In the genomic region with DNA sequence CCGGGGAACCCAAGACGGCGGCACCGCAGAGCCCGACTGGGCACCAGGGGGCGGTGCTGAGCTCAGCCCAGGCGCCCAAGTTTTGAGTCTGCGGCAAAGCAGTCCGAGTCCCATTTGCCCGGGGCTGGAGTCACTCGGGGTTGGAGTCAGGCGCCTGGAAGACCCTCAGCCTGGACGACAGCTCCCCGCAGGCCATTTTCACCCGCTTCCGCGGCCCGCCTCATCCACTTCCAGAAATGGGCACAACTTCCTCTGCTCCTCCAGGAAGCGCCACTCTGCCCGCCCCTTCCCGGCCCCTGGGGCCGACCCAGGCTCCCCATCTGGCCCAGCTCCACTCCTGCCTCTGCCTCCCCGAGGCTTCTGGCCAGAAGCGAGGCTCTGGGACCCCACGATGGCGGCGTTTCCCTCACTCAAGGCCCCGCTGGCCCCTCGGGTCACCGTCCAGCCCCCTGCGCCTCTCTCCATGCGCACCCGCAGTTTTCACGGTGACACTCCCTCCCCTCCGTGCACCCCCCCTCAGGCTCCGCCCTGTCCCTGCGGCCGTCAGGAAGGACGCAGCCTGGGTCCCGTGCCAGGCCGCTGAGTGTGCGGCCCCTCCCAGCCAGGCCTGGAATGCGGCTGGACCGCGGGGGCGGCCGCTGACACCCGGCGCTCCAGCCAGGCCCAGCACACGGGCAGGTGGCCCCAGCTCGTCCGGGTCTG, we compare ENCODE assay signal across 1 cellular context.
A peak's percentile ranks its signal among the peaks of the same experiment; 100 is the strongest.
TF ChIP-seq lines count a peak whose summit lies in the region.

No MANE protein-coding gene starts in this region.

TF ChIP-seq in A549, 52 proteins besides CTCF, POLR2A, EP300 and RAD21 (continued from another document):
- TF ChIP-seq, protein P1, sequence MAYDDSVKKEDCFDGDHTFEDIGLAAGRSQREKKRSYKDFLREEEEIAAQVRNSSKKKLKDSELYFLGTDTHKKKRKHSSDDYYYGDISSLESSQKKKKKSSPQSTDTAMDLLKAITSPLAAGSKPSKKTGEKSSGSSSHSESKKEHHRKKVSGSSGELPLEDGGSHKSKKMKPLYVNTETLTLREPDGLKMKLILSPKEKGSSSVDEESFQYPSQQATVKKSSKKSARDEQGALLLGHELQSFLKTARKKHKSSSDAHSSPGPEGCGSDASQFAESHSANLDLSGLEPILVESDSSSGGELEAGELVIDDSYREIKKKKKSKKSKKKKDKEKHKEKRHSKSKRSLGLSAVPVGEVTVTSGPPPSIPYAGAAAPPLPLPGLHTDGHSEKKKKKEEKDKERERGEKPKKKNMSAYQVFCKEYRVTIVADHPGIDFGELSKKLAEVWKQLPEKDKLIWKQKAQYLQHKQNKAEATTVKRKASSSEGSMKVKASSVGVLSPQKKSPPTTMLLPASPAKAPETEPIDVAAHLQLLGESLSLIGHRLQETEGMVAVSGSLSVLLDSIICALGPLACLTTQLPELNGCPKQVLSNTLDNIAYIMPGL (CRISPR knock-in tag; IDR thresholded peaks at IDR 0.05; ENCODE audit: borderline replicate concordance), result peak; percentile 98
- TF ChIP-seq, protein P2, sequence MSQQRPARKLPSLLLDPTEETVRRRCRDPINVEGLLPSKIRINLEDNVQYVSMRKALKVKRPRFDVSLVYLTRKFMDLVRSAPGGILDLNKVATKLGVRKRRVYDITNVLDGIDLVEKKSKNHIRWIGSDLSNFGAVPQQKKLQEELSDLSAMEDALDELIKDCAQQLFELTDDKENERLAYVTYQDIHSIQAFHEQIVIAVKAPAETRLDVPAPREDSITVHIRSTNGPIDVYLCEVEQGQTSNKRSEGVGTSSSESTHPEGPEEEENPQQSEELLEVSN (IDR thresholded peaks at IDR 0.05; ENCODE audit: borderline replicate concordance, low read depth), result peak; percentile 72; the same call in 1 of the 2 replicates
- TF ChIP-seq SMC3 (IDR thresholded peaks at IDR 0.05) (peak; percentile 98), ZSCAN20 (CRISPR knock-in tag; IDR thresholded peaks at IDR 0.05) (no peak), FOSB (CRISPR knock-in tag; IDR thresholded peaks at IDR 0.05) (0 out of 2 replicates have a peak, but pooled peaks have one; percentile 62), JUN (IDR thresholded peaks at IDR 0.05) (peak; percentile 93 to 97; a peak in 4 of 5 replicates), NFE2L2 (conservative IDR thresholded peaks at IDR 0.05; ENCODE audit: low read length) (no peak; the same call in 1 of the 2 replicates), BHLHE40 (IDR thresholded peaks at IDR 0.05; ENCODE audit: low read depth, low read length) (peak; percentile 99), KDM1A (IDR thresholded peaks at IDR 0.05; ENCODE audit: low read depth) (no peak), CHD4 (IDR thresholded peaks at IDR 0.05; ENCODE audit: borderline replicate concordance) (no peak), NPAS2 (CRISPR knock-in tag; IDR thresholded peaks at IDR 0.05; ENCODE audit: borderline replicate concordance) (no peak; the same call in 1 of the 2 replicates), CHD2 (IDR thresholded peaks at IDR 0.05; ENCODE audit: low read length, partially characterized antibody) (peak; percentile 37), HOXB13 (CRISPR knock-in tag; IDR thresholded peaks at IDR 0.05; ENCODE audit: low read depth) (no peak), HDAC2 (IDR thresholded peaks at IDR 0.05) (no peak), RFX5 (IDR thresholded peaks at IDR 0.05) (peak; percentile 42; the same call in 1 of the 2 replicates), ZFP36 (IDR thresholded peaks at IDR 0.05; ENCODE audit: borderline replicate concordance, partially characterized antibody) (peak; percentile 100), TFCP2L1 (CRISPR knock-in tag; IDR thresholded peaks at IDR 0.05) (peak; percentile 91; the same call in 1 of the 2 replicates), HOXA7 (CRISPR knock-in tag; IDR thresholded peaks at IDR 0.05) (peak; percentile 95; the same call in 1 of the 2 replicates), CBX2 (IDR thresholded peaks at IDR 0.05; ENCODE audit: borderline replicate concordance, low read depth) (no peak), RNF2 (IDR thresholded peaks at IDR 0.05; ENCODE audit: borderline replicate concordance, low read depth) (no peak), CEBPB (IDR thresholded peaks at IDR 0.05) (peak in 1 of 2 experiments; percentile 20; a peak in 1 of 4 replicates)
- TF ChIP-seq, protein P3, sequence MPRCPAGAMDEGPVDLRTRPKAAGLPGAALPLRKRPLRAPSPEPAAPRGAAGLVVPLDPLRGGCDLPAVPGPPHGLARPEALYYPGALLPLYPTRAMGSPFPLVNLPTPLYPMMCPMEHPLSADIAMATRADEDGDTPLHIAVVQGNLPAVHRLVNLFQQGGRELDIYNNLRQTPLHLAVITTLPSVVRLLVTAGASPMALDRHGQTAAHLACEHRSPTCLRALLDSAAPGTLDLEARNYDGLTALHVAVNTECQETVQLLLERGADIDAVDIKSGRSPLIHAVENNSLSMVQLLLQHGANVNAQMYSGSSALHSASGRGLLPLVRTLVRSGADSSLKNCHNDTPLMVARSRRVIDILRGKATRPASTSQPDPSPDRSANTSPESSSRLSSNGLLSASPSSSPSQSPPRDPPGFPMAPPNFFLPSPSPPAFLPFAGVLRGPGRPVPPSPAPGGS (IDR thresholded peaks at IDR 0.05), result peak; percentile 76; the same call in 2 of the 3 replicates
- TF ChIP-seq, protein P4, sequence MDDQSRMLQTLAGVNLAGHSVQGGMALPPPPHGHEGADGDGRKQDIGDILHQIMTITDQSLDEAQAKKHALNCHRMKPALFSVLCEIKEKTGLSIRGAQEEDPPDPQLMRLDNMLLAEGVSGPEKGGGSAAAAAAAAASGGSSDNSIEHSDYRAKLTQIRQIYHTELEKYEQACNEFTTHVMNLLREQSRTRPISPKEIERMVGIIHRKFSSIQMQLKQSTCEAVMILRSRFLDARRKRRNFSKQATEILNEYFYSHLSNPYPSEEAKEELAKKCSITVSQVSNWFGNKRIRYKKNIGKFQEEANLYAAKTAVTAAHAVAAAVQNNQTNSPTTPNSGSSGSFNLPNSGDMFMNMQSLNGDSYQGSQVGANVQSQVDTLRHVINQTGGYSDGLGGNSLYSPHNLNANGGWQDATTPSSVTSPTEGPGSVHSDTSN (IDR thresholded peaks at IDR 0.05), result peak; percentile 72; the same call in 1 of the 2 replicates
- TF ChIP-seq, protein P5, sequence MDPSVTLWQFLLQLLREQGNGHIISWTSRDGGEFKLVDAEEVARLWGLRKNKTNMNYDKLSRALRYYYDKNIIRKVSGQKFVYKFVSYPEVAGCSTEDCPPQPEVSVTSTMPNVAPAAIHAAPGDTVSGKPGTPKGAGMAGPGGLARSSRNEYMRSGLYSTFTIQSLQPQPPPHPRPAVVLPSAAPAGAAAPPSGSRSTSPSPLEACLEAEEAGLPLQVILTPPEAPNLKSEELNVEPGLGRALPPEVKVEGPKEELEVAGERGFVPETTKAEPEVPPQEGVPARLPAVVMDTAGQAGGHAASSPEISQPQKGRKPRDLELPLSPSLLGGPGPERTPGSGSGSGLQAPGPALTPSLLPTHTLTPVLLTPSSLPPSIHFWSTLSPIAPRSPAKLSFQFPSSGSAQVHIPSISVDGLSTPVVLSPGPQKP (IDR thresholded peaks at IDR 0.05; ENCODE audit: low read depth, low read length), result peak; percentile 99
